In genomic region chr19:45792482-45793177, GRCh38 we compare ENCODE assay signal across 1 cellular context.
TF ChIP-seq lines count a peak whose summit lies in the region.

TSS of gene DMWD (minus strand) at chr19:45792845. CDS start at chr19:45792756, 89 bp downstream.

TF ChIP-seq in HepG2, 621 proteins besides CTCF, POLR2A, EP300 and RAD21 (continued from another document):
- TF ChIP-seq YY1 (IDR thresholded peaks at IDR 0.05; ENCODE audit: insufficient read depth, insufficient replicate concordance, low read depth, low read length) = peak; percentile 95
- TF ChIP-seq FOXJ3 (CRISPR knock-in tag; IDR thresholded peaks at IDR 0.05; ENCODE audit: borderline replicate concordance) = no peak
- no peak for TF ChIP-seq MLX (CRISPR knock-in tag; IDR thresholded peaks at IDR 0.05)
- TF ChIP-seq ZNF451 (CRISPR knock-in tag; IDR thresholded peaks at IDR 0.05) = no peak
- TF ChIP-seq HMGXB3 (CRISPR knock-in tag; IDR thresholded peaks at IDR 0.05; ENCODE audit: borderline replicate concordance) = no peak
- TF ChIP-seq PAXIP1 (CRISPR knock-in tag; conservative IDR thresholded peaks at IDR 0.05) = 0 out of 2 replicates have a peak, but pooled peaks have one; percentile 17
- TF ChIP-seq ASH2L (IDR thresholded peaks at IDR 0.05; ENCODE audit: insufficient read length, low read depth, low read length) = peak; percentile 27
- TF ChIP-seq HES4 (CRISPR knock-in tag; IDR thresholded peaks at IDR 0.05; ENCODE audit: borderline replicate concordance) = no peak
- TF ChIP-seq ETS1 (CRISPR knock-in tag; IDR thresholded peaks at IDR 0.05) = no peak; the same call in 1 of the 2 replicates
- no peak for TF ChIP-seq ZHX1 (CRISPR knock-in tag; IDR thresholded peaks at IDR 0.05; ENCODE audit: low read depth)
- TF ChIP-seq ZNF572 (CRISPR knock-in tag; IDR thresholded peaks at IDR 0.05) = no peak
- no peak for TF ChIP-seq ZMYM3 (CRISPR knock-in tag; IDR thresholded peaks at IDR 0.05)
- peak; percentile 16; the same call in 1 of the 2 replicates for TF ChIP-seq MAX (IDR thresholded peaks at IDR 0.05)
- TF ChIP-seq GFI1 (CRISPR knock-in tag; IDR thresholded peaks at IDR 0.05; ENCODE audit: borderline replicate concordance) = no peak
- TF ChIP-seq THAP9 (CRISPR knock-in tag; IDR thresholded peaks at IDR 0.05; ENCODE audit: borderline replicate concordance) = no peak
- no peak for TF ChIP-seq TFAP4 (IDR thresholded peaks at IDR 0.05; ENCODE audit: borderline replicate concordance, low read depth)
- peak; percentile 77; the same call in 1 of the 2 replicates for TF ChIP-seq ZNF34 (CRISPR knock-in tag; IDR thresholded peaks at IDR 0.05; ENCODE audit: borderline replicate concordance)
- no peak for TF ChIP-seq HNF4G (IDR thresholded peaks at IDR 0.05; ENCODE audit: borderline replicate concordance, low read depth, low read length)
- no peak for TF ChIP-seq HNF4G (CRISPR knock-in tag; IDR thresholded peaks at IDR 0.05; ENCODE audit: borderline replicate concordance, low read depth)
TF ChIP-seq in HepG2: peak in this region for 67.
